Comparison of ENCODE assay signal across 8 cellular contexts in genomic region chr1:47981664-47982350, GRCh38. TPM values are rescaled to one million over a fixed set of nuclear protein-coding genes. Genes with fewer than 3 reads are reported as not detected.
"Had no signal": no experiment of that assay in that cellular context is flagged by ENCODE, and none has a peak within 500 bp of the region (broad histone marks: within the 10 kb centered on the region; RNA-seq: fewer than 3 reads in every experiment).

No MANE protein-coding gene starts in this region.

- H3K27ac ChIP-seq: GM23248 had no signal

- H3K4me3 ChIP-seq: GM23248 had no signal

- H3K9ac ChIP-seq: GM23248 had no signal

- DNase-seq: GM23248, GOT3, H9, HCEC 1CT, KBM-7 had no signal

- H2AFZ ChIP-seq: GM23248 had no signal

- FAIRE-seq: H54, HTR-8/SVneo had no signal

RNA-seq across cellular contexts. Expression of gene TRABD2B, which starts 15.4 kb away (rescaled TPM):
- total RNA-seq: GM23248 had no signal
- polyA plus RNA-seq: GM23248, IgD-negative memory B cell had no signal
